Comparison of ENCODE assay signal across 11 cellular contexts in genomic region chr1:8006037-8006963, GRCh38. TPM values are rescaled to one million over a fixed set of nuclear protein-coding genes. Genes with fewer than 3 reads are reported as not detected.
DNase-seq lines count a peak whose midpoint lies in the region; FAIRE-seq and TF ChIP-seq lines count a peak whose summit lies in the region.
"Had no signal": no experiment of that assay in that cellular context is flagged by ENCODE, and none has a peak within 500 bp of the region (broad histone marks: within the 10 kb centered on the region; RNA-seq: fewer than 3 reads in every experiment).

No MANE protein-coding gene starts in this region.

- peak; percentile 56 for DNase-seq in HT-29 (ENCODE audit: low spot score)
- DNase-seq in NCI-H526 treated with DMSO at 0.1 percent for 48 hours (lab: John Stamatoyannopoulos, UW) = peak; percentile 98
- DNase-seq in esophagus squamous epithelium (lab: John Stamatoyannopoulos, UW) = no peak
- DNase-seq in GM19239 (ENCODE audit: insufficient read length, low spot score) = no peak
- no peak for DNase-seq in effector CD8-positive, alpha-beta T cell (lab: John Stamatoyannopoulos, UW)
- DNase-seq in BE2C = no peak
- no peak for DNase-seq in small intestine
- DNase-seq: activated T-cell treated with anti-CD3 and anti-CD28 coated beads, Interleukin-2, amount 50 U/mL, for 24 hours; stimulated activated CD4-positive, alpha-beta T cell treated with anti-CD3 and anti-CD28 coated beads, Interleukin-4, amount 100 ng/mL, for 1 hour had no signal

- H3K36me3 ChIP-seq in esophagus squamous epithelium (peaks cover 0 to 32% (median 0%) of the 10 kb centered on the region in 3 donors), subcutaneous abdominal adipose tissue (ENCODE audit: control insufficient read depth in 5 of 5, insufficient read depth in 5 of 5, low read length in 5 of 5) (peaks cover under 1 to 8% (median 6%) of the 10 kb centered on the region in 5 donors), BE2C (no peaks in the 10 kb centered on the region), small intestine (ENCODE audit: control insufficient read depth in 2 of 2, insufficient read depth in 2 of 2, low read length in 2 of 2) (peaks cover 0 to 5% of the 10 kb centered on the region in 2 donors)

- H3K4me1 ChIP-seq in esophagus squamous epithelium (peaks cover 23 to 66% (median 30%) of the 10 kb centered on the region in 3 donors), subcutaneous abdominal adipose tissue (ENCODE audit: control insufficient read depth in 5 of 5, insufficient read depth in 5 of 5, low read length in 5 of 5) (peaks cover 7 to 49% (median 43%) of the 10 kb centered on the region in 5 donors), BE2C (peaks cover 4% of the 10 kb centered on the region), small intestine (ENCODE audit: control insufficient read depth in 2 of 2, insufficient read depth in 1 of 2, low read depth in 1 of 2, low read length in 1 of 2) (peaks cover 0 to 2% of the 10 kb centered on the region in 2 donors)

- WGBS in esophagus squamous epithelium, 2 donors = 46 to 51% methylated on average over 8 to 12 of the region's 12 CpGs
- 88 to 91% (median 89%) methylated on average over 12 of the region's 12 CpGs for WGBS in small intestine, 3 donors

- H3K27me3 ChIP-seq in esophagus squamous epithelium (no peaks in the 10 kb centered on the region), subcutaneous abdominal adipose tissue (ENCODE audit: control insufficient read depth in 5 of 5, insufficient read depth in 4 of 5, low read length in 5 of 5) (no peaks in the 10 kb centered on the region), BE2C (no peaks in the 10 kb centered on the region), small intestine (ENCODE audit: control insufficient read depth in 2 of 2, insufficient read depth in 2 of 2, low read length in 2 of 2) (no peaks in the 10 kb centered on the region)

- FAIRE-seq in GM19239 (lab: Jason Lieb, UNC) = no peak
- no peak for FAIRE-seq in small intestine (lab: Jason Lieb, UNC)
- FAIRE-seq: endometrium had no signal

- H3K9me3 ChIP-seq in esophagus squamous epithelium (no peaks in the 10 kb centered on the region), subcutaneous abdominal adipose tissue (ENCODE audit: control insufficient read depth in 5 of 5, low read length in 5 of 5) (no peaks in the 10 kb centered on the region), BE2C (no peaks in the 10 kb centered on the region), small intestine (ENCODE audit: control insufficient read depth, low read depth) (no peaks in the 10 kb centered on the region)

- no peak overlapping the region for H3K4me3 ChIP-seq in esophagus squamous epithelium
- H3K4me3 ChIP-seq in subcutaneous abdominal adipose tissue (ENCODE audit: low read depth in 1 of 5, low read length in 5 of 5) = no peak overlapping the region
- no peak overlapping the region for H3K4me3 ChIP-seq in BE2C (ENCODE audit: low read depth, low read length)
- no peak overlapping the region for H3K4me3 ChIP-seq in small intestine (ENCODE audit: low read depth in 1 of 2, low read length in 2 of 2)

- H3K27ac ChIP-seq in esophagus squamous epithelium (peak overlapping the region; percentile 84 to 95 (median 92)), subcutaneous abdominal adipose tissue (ENCODE audit: low read depth, low read length) (peak overlapping the region; percentile 86), small intestine (ENCODE audit: low read depth in 1 of 2, low read length in 1 of 2) (no peak overlapping the region)

- no peak overlapping the region for H3K9ac ChIP-seq in subcutaneous abdominal adipose tissue (ENCODE audit: low read length in 5 of 5)

- TF ChIP-seq CTCF in esophagus squamous epithelium (IDR thresholded peaks at IDR 0.05) = no peak
- no peak for TF ChIP-seq CTCF in BE2C (IDR thresholded peaks at IDR 0.05; ENCODE audit: low read depth, low read length)

- no peak for TF ChIP-seq POLR2A in esophagus squamous epithelium (IDR thresholded peaks at IDR 0.05)

- intact Hi-C loops in esophagus squamous epithelium (cut with DNase I) = no loop called here

RNA-seq across cellular contexts. Expression of gene ERRFI1, which starts 19.8 kb away (rescaled TPM):
- total RNA-seq in HT-29 (2014; rRNA removed; shearing (Covaris generic)) = 76.1 and 76.5 TPM in 2 replicates
- total RNA-seq in esophagus squamous epithelium = 10 to 100 TPM; 23.3 to 95.9 (median 49.3) TPM
- polyA plus RNA-seq in BE2C (2012; ENCODE audit: insufficient read depth, insufficient read length, low read depth) = 9.3 TPM
- 10 to 100 TPM; 32.5 to 39.1 (median 35.7) TPM for polyA plus RNA-seq in small intestine

RNA-seq across cellular contexts. Expression of gene PARK7, which starts 44.8 kb away (rescaled TPM):
- total RNA-seq in HT-29 (2014; rRNA removed; shearing (Covaris generic)) = 189 and 198 TPM in 2 replicates
- 100 to 1,000 TPM in 3 of 4 donors, 10 to 100 TPM in 1; 93.9 to 156 (median 129) TPM for total RNA-seq in esophagus squamous epithelium
- polyA plus RNA-seq in BE2C (2012; ENCODE audit: insufficient read depth, insufficient read length, low read depth) = 331 TPM
- 100 to 1,000 TPM; 206 to 297 (median 239) TPM for polyA plus RNA-seq in small intestine

Comparison
In these comparisons a context has a peak if more than half of its experiments do, and no peak if none do; other contexts are left out.
1. DNase-seq: peak in HT-29 (single experiment) and NCI-H526 treated with DMSO at 0.1 percent for 48 hours (single experiment); none in esophagus squamous epithelium (single experiment), GM19239 (single experiment), effector CD8-positive, alpha-beta T cell (single experiment), BE2C (single experiment) and small intestine (single experiment).
2. H3K27ac ChIP-seq: peak in esophagus squamous epithelium (4 of 4) and subcutaneous abdominal adipose tissue (single experiment); none in small intestine (0 of 2).